ENCODE assay signal across 9 cellular contexts in the genomic region with DNA sequence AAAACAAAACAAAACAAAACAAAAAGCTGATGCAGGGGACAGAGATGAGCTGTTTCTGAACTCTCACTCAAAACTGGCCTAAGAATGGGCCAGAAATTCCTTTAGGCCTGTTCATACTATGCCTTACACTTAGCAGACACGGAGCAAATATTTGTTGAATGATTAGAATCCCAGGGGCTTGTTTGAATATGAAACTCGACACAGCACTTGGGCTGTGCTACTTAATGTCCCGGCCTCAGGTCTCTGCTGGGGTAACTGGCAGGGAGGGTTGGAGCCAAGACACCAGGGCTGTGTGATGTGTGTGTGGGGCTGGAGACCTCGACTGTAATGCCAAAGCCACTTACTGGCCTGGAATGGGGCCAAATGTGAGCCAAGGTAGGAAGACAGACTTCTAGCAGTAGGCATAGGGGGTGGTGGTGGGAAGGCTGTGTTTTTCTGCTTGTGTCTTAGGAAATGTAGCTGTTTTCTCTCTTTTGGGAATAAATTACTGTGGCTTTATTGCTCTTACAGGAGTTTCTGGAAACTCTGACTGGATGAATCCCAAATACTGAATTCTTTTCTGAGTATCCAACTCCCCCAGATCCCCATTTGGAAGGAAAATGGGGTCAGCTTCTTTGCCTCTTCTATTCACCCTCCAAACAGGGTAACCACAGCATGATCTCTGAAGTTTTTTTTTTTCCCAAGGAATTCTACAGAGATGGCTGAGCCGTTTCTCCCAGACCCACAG.
A peak's percentile ranks its signal among the peaks of the same experiment; 100 is the strongest.
DNase-seq lines count a peak whose midpoint lies in the region; TF ChIP-seq lines count a peak whose summit lies in the region.
"Had no signal": no experiment of that assay in that cellular context is flagged by ENCODE, and none has a peak within 500 bp of the region (broad histone marks: within the 10 kb centered on the region; RNA-seq: fewer than 3 reads in every experiment).

No MANE protein-coding gene starts in this region.

- POLR2A ChIA-PET in Caco-2 (lab: Charles Lee): interaction anchor here (1.0 to 1.4 kb wide), 2 partner anchors 13 to 34 kb away, joined by 3 to 4 read pairs; no protein-coding TSS in a partner anchor

- H3K9me3 Mint-ChIP-seq in Caco-2 (ENCODE audit: unreplicated experiment) (peaks cover 10% of the 10 kb centered on the region), osteocyte (ENCODE audit: unreplicated experiment) (no peaks in the 10 kb centered on the region), endodermal cell (no peaks in the 10 kb centered on the region)

- intact Hi-C loops in Caco-2 (cut with micrococcal nuclease; ENCODE audit: unreplicated experiment) (loop anchor here (1.0 to 2.0 kb wide), 4 partner anchors 12 to 112 kb away; a partner anchor contains a TSS), spleen (cut with DNase I; ENCODE audit: low total_unique reads) (no loop called here)

- no peak overlapping the region for H3K4me3 ChIP-seq in Caco-2 (ENCODE audit: low read depth, low read length)
- no peak overlapping the region for H3K4me3 ChIP-seq in spleen
- no peak overlapping the region for H3K4me3 ChIP-seq in endodermal cell (ENCODE audit: low read length)

- H3K27ac ChIP-seq in spleen (no peak overlapping the region), endodermal cell (ENCODE audit: low read depth, low read length) (no peak overlapping the region)

- TF ChIP-seq CTCF in Caco-2 (IDR thresholded peaks at IDR 0.05; ENCODE audit: insufficient read depth in 1 of 2, low read depth in 1 of 2, low read length in 1 of 2, severe bottlenecking in 1 of 2, unreplicated experiment in 1 of 2) (no peak), osteocyte (IDR thresholded peaks at IDR 0.05) (no peak), spleen (IDR thresholded peaks at IDR 0.05 in 8 of 11, conservative IDR thresholded peaks at IDR 0.05 in 3 of 11) (no peak), endodermal cell (conservative IDR thresholded peaks at IDR 0.05) (no peak)

- TF ChIP-seq POLR2A in spleen (IDR thresholded peaks at IDR 0.05): no peak

- 38 to 49% (median 47%) methylated on average over 5 of the region's 5 CpGs for WGBS in spleen, 5 donors
- WGBS in endodermal cell (ENCODE audit: insufficient coverage in 1 of 2, insufficient read length in 1 of 2), 2 experiments: 61 to 81% methylated on average over 2 to 5 of the region's 5 CpGs

- no peak overlapping the region for H3K9ac ChIP-seq in endodermal cell (ENCODE audit: extremely low read depth, low read length, poor library complexity, severe bottlenecking)

- H3K4me1 ChIP-seq in Caco-2: peaks cover 30% of the 10 kb centered on the region
- H3K4me1 ChIP-seq in spleen: no peaks in the 10 kb centered on the region
- no peaks in the 10 kb centered on the region for H3K4me1 ChIP-seq in endodermal cell (ENCODE audit: control insufficient read depth, insufficient read depth, low read length)

- H3K36me3 Mint-ChIP-seq in Caco-2 (ENCODE audit: insufficient read depth, unreplicated experiment) (peaks cover 6% of the 10 kb centered on the region), osteocyte (ENCODE audit: unreplicated experiment) (no peaks in the 10 kb centered on the region), endodermal cell (ENCODE audit: low read depth) (no peaks in the 10 kb centered on the region)

- H3K27me3 ChIP-seq in Caco-2 (replicated peaks; ENCODE audit: control insufficient read depth, insufficient read depth, low read length) (no peaks in the 10 kb centered on the region), spleen (replicated peaks in 1 of 7) (peaks cover 0 to 20% (median 0%) of the 10 kb centered on the region in 7 donors), endodermal cell (ENCODE audit: control insufficient read depth, insufficient read depth, low read length, poor library complexity, severe bottlenecking) (peaks cover 21% of the 10 kb centered on the region)

- no peaks in the 10 kb centered on the region; the same call in 1 of the 2 replicates for H3K9me3 ChIP-seq in Caco-2
- H3K9me3 ChIP-seq in spleen: no peaks in the 10 kb centered on the region
- H3K9me3 ChIP-seq in endodermal cell (ENCODE audit: control insufficient read depth, low read length): no peaks in the 10 kb centered on the region

- H3K4me1 Mint-ChIP-seq in Caco-2 (ENCODE audit: low read depth, unreplicated experiment) (peaks cover 36% of the 10 kb centered on the region), osteocyte (ENCODE audit: unreplicated experiment) (peaks cover 19% of the 10 kb centered on the region), endodermal cell (peaks cover 14% of the 10 kb centered on the region)

- H3K4me3 Mint-ChIP-seq in Caco-2 (ENCODE audit: unreplicated experiment) (peak overlapping the region; percentile 45), osteocyte (ENCODE audit: unreplicated experiment) (no peak overlapping the region), endodermal cell (no peak overlapping the region)

- BruUV-seq in Caco-2 (replicated peaks; lab: Mats Ljungman, UMichigan): TSS peak; percentile 83

- H3K36me3 ChIP-seq in Caco-2 (ENCODE audit: control insufficient read depth, insufficient read depth, low read length) (no peaks in the 10 kb centered on the region), spleen (no peaks in the 10 kb centered on the region), endodermal cell (ENCODE audit: control insufficient read depth, insufficient read depth, low read length) (no peaks in the 10 kb centered on the region)

- DNase-seq in Caco-2 (peak; percentile 71 to 75), NCI-H146 (lab: John Stamatoyannopoulos, UW) (peak; percentile 41), fibroblast of gingiva (ENCODE audit: low read depth) (peak; percentile 49), osteocyte (ENCODE audit: extremely low spot score, unreplicated experiment) (no peak), RPMI8226 (no peak), spleen (no peak), endodermal cell (no peak), NCI-H1436 treated with DMSO at 0.1 percent for 48 hours (lab: John Stamatoyannopoulos, UW) (no peak)
- DNase-seq: cortex of kidney had no signal

- no peaks in the 10 kb centered on the region for H3K27me3 Mint-ChIP-seq in Caco-2 (ENCODE audit: insufficient read depth, unreplicated experiment)
- H3K27me3 Mint-ChIP-seq in osteocyte (ENCODE audit: unreplicated experiment): peaks cover 15% of the 10 kb centered on the region
- H3K27me3 Mint-ChIP-seq in endodermal cell (ENCODE audit: insufficient read depth): peaks cover 34% of the 10 kb centered on the region

- CTCF ChIA-PET in Caco-2 (lab: Charles Lee): interaction anchor here (1.0 kb wide), 2 partner anchors 67 to 112 kb away, joined by 3 to 6 read pairs; a partner anchor contains a TSS

- peak overlapping the region; percentile 84 for H3K27ac Mint-ChIP-seq in Caco-2 (ENCODE audit: unreplicated experiment)
- peak overlapping the region; percentile 87 for H3K27ac Mint-ChIP-seq in osteocyte (ENCODE audit: unreplicated experiment)
- H3K27ac Mint-ChIP-seq in endodermal cell: no peak overlapping the region

Comparison
In these comparisons a context has a peak if more than half of its experiments do, and no peak if none do; other contexts are left out.
1. DNase-seq: peak in Caco-2 (2 of 2), NCI-H146 (single experiment) and fibroblast of gingiva (single experiment); none in osteocyte (single experiment), RPMI8226 (single experiment), spleen (single experiment), endodermal cell (single experiment) and NCI-H1436 treated with DMSO at 0.1 percent for 48 hours (single experiment).